In genomic region chr17:38794221-38794620, GRCh38 we compare ENCODE assay signal across 22 cellular contexts.
"Had no signal": no experiment of that assay in that cellular context is flagged by ENCODE, and none has a peak within 500 bp of the region (broad histone marks: within the 10 kb centered on the region; RNA-seq: fewer than 3 reads in every experiment).

No MANE protein-coding gene starts in this region.

- ATAC-seq: effector memory CD8-positive, alpha-beta T cell; gastroesophageal sphincter; heart left ventricle; left cardiac atrium; left lung; mucosa of descending colon; right lobe of liver; stimulated activated naive CD8-positive, alpha-beta T cell treated with anti-CD3 and anti-CD28 coated beads, Interleukin-15, Interleukin-2, amounts not matched to agents 100 U/mL and 50 U/mL, for 24 hours had no signal

- H3K4me2 ChIP-seq: hepatocyte had no signal

- DNase-seq: effector memory CD8-positive, alpha-beta T cell; heart left ventricle; left cardiac atrium; left lung; mesenchymal stem cell; mucosa of descending colon; naive B cell; occipital lobe; ovary; right lobe of liver; small intestine; stimulated activated CD4-positive, alpha-beta T cell treated with anti-CD3 and anti-CD28 coated beads, Interleukin-15, amount 100 ng/mL, for 24 hours; stimulated activated CD4-positive, alpha-beta T cell treated with anti-CD3 and anti-CD28 coated beads, Interleukin-2, amount 100 ng/mL, for 48 hours; stimulated activated naive CD8-positive, alpha-beta T cell treated with anti-CD3 and anti-CD28 coated beads, Interleukin-15, Interleukin-2, amounts not matched to agents 100 U/mL and 50 U/mL, for 24 hours; substantia nigra; testis; tibial artery had no signal

- H3K9me3 ChIP-seq: gastroesophageal sphincter, heart left ventricle, left lung, mucosa of descending colon, ovary, right lobe of liver, testis, tibial artery had no signal

- H3K27ac ChIP-seq: coronary artery, gastroesophageal sphincter, heart left ventricle, hepatocyte, left lung, ovary, right lobe of liver, testis, tibial artery had no signal

- H3K27me3 ChIP-seq: gastroesophageal sphincter, heart left ventricle, hepatocyte, left lung, ovary, right lobe of liver, testis, tibial artery had no signal

- H3K4me3 Mint-ChIP-seq: effector memory CD8-positive, alpha-beta T cell; mesothelial cell of epicardium; naive B cell; type B pancreatic cell had no signal

- H3K36me3 ChIP-seq: ovary, right lobe of liver had no signal

- H2AFZ ChIP-seq: hepatocyte had no signal

- H3K27ac Mint-ChIP-seq: mesothelial cell of epicardium, type B pancreatic cell had no signal

- H3K9me3 Mint-ChIP-seq: effector memory CD8-positive, alpha-beta T cell; mesothelial cell of epicardium; naive B cell; type B pancreatic cell had no signal

- H3K27me3 Mint-ChIP-seq: effector memory CD8-positive, alpha-beta T cell; naive B cell; type B pancreatic cell had no signal

- H3K4me3 ChIP-seq: coronary artery, gastroesophageal sphincter, heart left ventricle, hepatocyte, left lung, mucosa of descending colon, ovary, right lobe of liver, testis, tibial artery had no signal
